ENCODE assay signal across 1 cellular context in the genomic region with DNA sequence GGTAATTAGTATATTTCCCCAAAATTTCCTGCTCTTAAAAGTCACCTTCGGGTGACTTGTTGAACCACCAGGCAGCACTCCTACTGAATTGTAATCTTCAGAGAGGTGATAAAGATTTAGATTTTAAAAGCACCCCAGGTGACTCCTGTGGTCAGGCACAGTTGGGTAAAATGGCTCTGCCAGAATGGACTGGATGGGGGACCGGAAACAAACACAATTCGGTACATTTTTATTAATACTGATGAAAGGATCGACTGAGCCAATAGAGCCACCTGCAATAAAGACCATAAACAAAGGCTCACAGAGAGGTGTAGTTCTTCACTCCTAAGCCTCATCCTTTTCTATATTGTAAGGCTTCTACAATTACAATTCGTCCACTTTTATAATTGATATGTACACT.
A peak's percentile ranks its signal among the peaks of the same experiment; 100 is the strongest.
TF ChIP-seq lines count a peak whose summit lies in the region.

No MANE protein-coding gene starts in this region.

TF ChIP-seq in GM12878, 131 proteins besides CTCF, POLR2A, EP300 and RAD21:
- no peak for TF ChIP-seq ZNF384 (IDR thresholded peaks at IDR 0.05; ENCODE audit: borderline replicate concordance, low read depth, low read length)
- TF ChIP-seq RAD51 (IDR thresholded peaks at IDR 0.05), result no peak
- TF ChIP-seq KDM1A (IDR thresholded peaks at IDR 0.05; ENCODE audit: borderline replicate concordance), result no peak
- TF ChIP-seq E4F1 (IDR thresholded peaks at IDR 0.05; ENCODE audit: borderline replicate concordance, partially characterized antibody), result no peak
- 0 out of 2 replicates have a peak, but pooled peaks have one; percentile 6 for TF ChIP-seq JUNB (IDR thresholded peaks at IDR 0.05)
- TF ChIP-seq SREBF1 (IDR thresholded peaks at IDR 0.05; ENCODE audit: low read length), result no peak
TF ChIP-seq in GM12878: peak in this region for 1.
